In the genomic region with DNA sequence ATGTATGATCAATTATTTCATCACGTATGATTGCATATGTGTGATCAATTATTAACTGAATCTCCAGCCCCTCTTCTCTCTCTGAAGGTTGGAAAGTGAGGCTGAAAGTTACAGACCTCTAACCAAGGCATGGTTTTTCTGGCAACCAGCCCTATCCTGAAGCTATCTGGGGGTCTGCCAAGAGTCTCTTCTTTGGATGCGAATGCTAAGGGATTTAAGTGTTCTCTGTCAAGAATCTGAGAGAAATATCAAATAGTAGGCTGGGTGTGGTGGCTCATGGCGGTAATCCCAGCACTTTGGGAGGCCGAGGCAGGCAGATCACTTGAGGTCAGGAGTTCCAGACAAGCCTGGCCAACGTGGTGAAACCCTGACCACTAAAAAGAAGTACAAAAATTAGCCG, we compare ENCODE assay signal across 13 cellular contexts. TPM values are rescaled to one million over a fixed set of nuclear protein-coding genes. Genes with fewer than 3 reads are reported as not detected.
DNase-seq lines count a peak whose midpoint lies in the region; ATAC-seq and TF ChIP-seq lines count a peak whose summit lies in the region.
"Had no signal": no experiment of that assay in that cellular context is flagged by ENCODE, and none has a peak within 500 bp of the region (broad histone marks: within the 10 kb centered on the region; RNA-seq: fewer than 3 reads in every experiment).

No MANE protein-coding gene starts in this region.

- no peak for DNase-seq in CD8-positive, alpha-beta memory T cell
- DNase-seq in NCI-H226, result peak; percentile 31
- DNase-seq in esophagus muscularis mucosa (ENCODE audit: extremely low spot score), result peak; percentile 92
- no peak for DNase-seq in naive thymus-derived CD8-positive, alpha-beta T cell
- no peak for DNase-seq in GM13977 (ENCODE audit: low spot score)
- DNase-seq in CD8-positive, alpha-beta T cell, result no peak
- DNase-seq in D341Med (ENCODE audit: low spot score), result no peak
- DNase-seq: activated CD8-positive, alpha-beta memory T cell treated with anti-CD3 and anti-CD28 coated beads, Interleukin-2, amount 50 U/mL, for 4 hours; amniotic stem cell; kidney; retina had no signal

- peaks cover 2 to 6% (median 4%) of the 10 kb centered on the region in 5 donors for H3K9me3 Mint-ChIP-seq in CD8-positive, alpha-beta memory T cell
- H3K9me3 Mint-ChIP-seq in naive thymus-derived CD8-positive, alpha-beta T cell, result peaks cover 0 to 7% (median 0%) of the 10 kb centered on the region in 9 donors
- H3K9me3 Mint-ChIP-seq in CD8-positive, alpha-beta T cell, result peaks cover 3% of the 10 kb centered on the region

- no peaks in the 10 kb centered on the region for H3K9me3 ChIP-seq in CD8-positive, alpha-beta memory T cell (ENCODE audit: low read length)
- peaks cover 0 to 7% (median 3%) of the 10 kb centered on the region in 4 donors for H3K9me3 ChIP-seq in esophagus muscularis mucosa
- no peaks in the 10 kb centered on the region for H3K9me3 ChIP-seq in CD8-positive, alpha-beta T cell (ENCODE audit: low read length)

- CTCF ChIA-PET in CD8-positive, alpha-beta memory T cell (lab: Charles Lee), result interaction anchor here (1.8 kb wide), 1 partner anchor 8 kb away, joined by 3 read pairs; a partner anchor contains a TSS
- CTCF ChIA-PET in CD8-positive, alpha-beta T cell (lab: Charles Lee), result interaction anchor here (2.0 kb wide), 1 partner anchor 61 kb away, joined by 4 read pairs; no protein-coding TSS in a partner anchor

- TF ChIP-seq EP300 in esophagus muscularis mucosa (IDR thresholded peaks at IDR 0.05), result no peak

- no peak overlapping the region for H3K4me3 ChIP-seq in CD8-positive, alpha-beta memory T cell (ENCODE audit: low read length)
- no peak overlapping the region for H3K4me3 ChIP-seq in esophagus muscularis mucosa
- no peak overlapping the region for H3K4me3 ChIP-seq in CD8-positive, alpha-beta T cell (ENCODE audit: low read depth, low read length)

- H3K27ac ChIP-seq in CD8-positive, alpha-beta memory T cell (ENCODE audit: low read depth, low read length), result no peak overlapping the region
- peak overlapping the region; percentile 41 to 66 (median 60) for H3K27ac ChIP-seq in esophagus muscularis mucosa (replicated peaks in 1 of 4)
- no peak overlapping the region for H3K27ac ChIP-seq in CD8-positive, alpha-beta T cell (ENCODE audit: low read depth, low read length)

- ATAC-seq in naive thymus-derived CD8-positive, alpha-beta T cell, result no peak
- ATAC-seq in activated CD4-positive, CD25-positive, alpha-beta regulatory T cell treated with anti-CD3 and anti-CD28 coated beads, Interleukin-2, amount 50 U/mL, for 24 hours, result no peak
- ATAC-seq in CD8-positive, alpha-beta T cell, result no peak
- ATAC-seq: SK-N-SH treated with all-trans-retinoic acid at 6 μM for 48 hours had no signal

- H3K4me1 Mint-ChIP-seq in CD8-positive, alpha-beta memory T cell, result peaks cover 72 to 94% (median 89%) of the 10 kb centered on the region in 3 donors
- peaks cover 28 to 80% (median 77%) of the 10 kb centered on the region in 4 donors for H3K4me1 Mint-ChIP-seq in naive thymus-derived CD8-positive, alpha-beta T cell
- peaks cover 72% of the 10 kb centered on the region for H3K4me1 Mint-ChIP-seq in CD8-positive, alpha-beta T cell (ENCODE audit: low read depth)

- TF ChIP-seq CTCF in esophagus muscularis mucosa (IDR thresholded peaks at IDR 0.05), result no peak
- TF ChIP-seq CTCF in GM13977 (IDR thresholded peaks at IDR 0.05; ENCODE audit: extremely low read depth, insufficient read depth, missing control alignments), result no peak
- no peak for TF ChIP-seq CTCF in CD8-positive, alpha-beta T cell (IDR thresholded peaks at IDR 0.05)

- H3K36me3 Mint-ChIP-seq in CD8-positive, alpha-beta memory T cell, result peaks cover 13 to 63% (median 14%) of the 10 kb centered on the region in 3 donors
- H3K36me3 Mint-ChIP-seq in naive thymus-derived CD8-positive, alpha-beta T cell, result peaks cover 6 to 74% (median 9%) of the 10 kb centered on the region in 3 donors
- peaks cover 56% of the 10 kb centered on the region for H3K36me3 Mint-ChIP-seq in CD8-positive, alpha-beta T cell

- peak overlapping the region in 1 of 7 donors; percentile 12 for H3K4me3 Mint-ChIP-seq in CD8-positive, alpha-beta memory T cell
- peak overlapping the region in 2 of 10 donors; percentile 1 to 19 for H3K4me3 Mint-ChIP-seq in naive thymus-derived CD8-positive, alpha-beta T cell
- H3K4me3 Mint-ChIP-seq in CD8-positive, alpha-beta T cell, result no peak overlapping the region

- H3K27ac Mint-ChIP-seq in CD8-positive, alpha-beta memory T cell, result peak overlapping the region in 6 of 8 donors; percentile 2 to 84 (median 46)
- H3K27ac Mint-ChIP-seq in naive thymus-derived CD8-positive, alpha-beta T cell, result peak overlapping the region in 7 of 10 donors; percentile 1 to 63 (median 51)
- H3K27ac Mint-ChIP-seq in CD8-positive, alpha-beta T cell, result no peak overlapping the region

- H3K27me3 Mint-ChIP-seq in CD8-positive, alpha-beta memory T cell, result no peaks in the 10 kb centered on the region
- H3K27me3 Mint-ChIP-seq in naive thymus-derived CD8-positive, alpha-beta T cell, result no peaks in the 10 kb centered on the region
- no peaks in the 10 kb centered on the region for H3K27me3 Mint-ChIP-seq in CD8-positive, alpha-beta T cell (ENCODE audit: low read depth)

- H3K4me1 ChIP-seq in CD8-positive, alpha-beta memory T cell (ENCODE audit: insufficient read depth, low read length), result peaks cover 55% of the 10 kb centered on the region
- peaks cover 48 to 82% (median 73%) of the 10 kb centered on the region in 4 donors for H3K4me1 ChIP-seq in esophagus muscularis mucosa
- H3K4me1 ChIP-seq in CD8-positive, alpha-beta T cell (ENCODE audit: insufficient read depth, low read length), result peaks cover 36% of the 10 kb centered on the region

- H3K27me3 ChIP-seq in CD8-positive, alpha-beta memory T cell (ENCODE audit: insufficient read depth, low read length, poor library complexity, severe bottlenecking), result no peaks in the 10 kb centered on the region
- no peaks in the 10 kb centered on the region for H3K27me3 ChIP-seq in esophagus muscularis mucosa
- H3K27me3 ChIP-seq in CD8-positive, alpha-beta T cell (ENCODE audit: insufficient read depth, low read length), result no peaks in the 10 kb centered on the region

- TF ChIP-seq POLR2A in esophagus muscularis mucosa (IDR thresholded peaks at IDR 0.05; ENCODE audit: low read depth), result no peak

- whole genome bisulfite sequencing in esophagus muscularis mucosa, result 17% methylated on average over 6 of the region's 6 CpGs

- intact Hi-C loops in esophagus muscularis mucosa (cut with DNase I), result no loop called here
- intact Hi-C loops in CD8-positive, alpha-beta T cell (cut with DNase I, micrococcal nuclease), result loop anchor here in 1 of 2 experiments (5.0 kb wide), 1 partner anchor 36 kb away; no protein-coding TSS in a partner anchor

- H3K36me3 ChIP-seq in CD8-positive, alpha-beta memory T cell (ENCODE audit: insufficient read depth, low read length), result peaks cover 10% of the 10 kb centered on the region
- H3K36me3 ChIP-seq in esophagus muscularis mucosa, result peaks cover 0 to 11% (median 1%) of the 10 kb centered on the region in 4 donors
- H3K36me3 ChIP-seq in CD8-positive, alpha-beta T cell (ENCODE audit: insufficient read depth, low read length), result peaks cover 15% of the 10 kb centered on the region

- in situ Hi-C loops in GM13977 (cut with MboI; ENCODE audit: low pct_unique_long_range_greater_than_20kb, low sequenced_read_pairs, unreplicated experiment), result no loop called here

- POLR2A ChIA-PET in CD8-positive, alpha-beta memory T cell (lab: Charles Lee), result no interaction called here
- POLR2A ChIA-PET in naive thymus-derived CD8-positive, alpha-beta T cell (lab: Charles Lee), result no interaction called here
- POLR2A ChIA-PET in CD8-positive, alpha-beta T cell (lab: Charles Lee), result no interaction called here

RNA-seq across cellular contexts. Expression of a gene that starts 8.1 kb away (rescaled TPM):
- total RNA-seq in CD8-positive, alpha-beta memory T cell, result 10 to 100 TPM; 54.1 to 58.2 TPM
- polyA plus RNA-seq in CD8-positive, alpha-beta memory T cell, result 15.8 TPM
- 10 to 100 TPM; 24.7 to 73.1 (median 36.0) TPM for total RNA-seq in esophagus muscularis mucosa
- total RNA-seq in naive thymus-derived CD8-positive, alpha-beta T cell, result 100 to 1,000 TPM; 244 to 254 TPM
- 10 to 100 TPM in 2 of 3 donors, 1 to 10 TPM in 1; 9.5 to 14.3 (median 10.8) TPM for polyA plus RNA-seq in naive thymus-derived CD8-positive, alpha-beta T cell
- total RNA-seq in CD8-positive, alpha-beta T cell, result 100 to 1,000 TPM; 190 to 204 TPM

RNA-seq across cellular contexts. Expression of a gene that starts 17.9 kb away (rescaled TPM):
- 10 to 100 TPM; 80.4 to 80.7 TPM for total RNA-seq in CD8-positive, alpha-beta memory T cell
- 159 TPM for polyA plus RNA-seq in CD8-positive, alpha-beta memory T cell
- total RNA-seq in esophagus muscularis mucosa, result 10 to 100 TPM; 11.1 to 15.6 (median 13.6) TPM
- total RNA-seq in naive thymus-derived CD8-positive, alpha-beta T cell, result 10 to 100 TPM; 39.8 to 43.9 TPM
- 100 to 1,000 TPM; 129 to 136 (median 136) TPM for polyA plus RNA-seq in naive thymus-derived CD8-positive, alpha-beta T cell
- total RNA-seq in CD8-positive, alpha-beta T cell, result 10 to 100 TPM; 55.5 to 59.8 TPM

RNA-seq across cellular contexts. Expression of a gene that starts 26.8 kb away (rescaled TPM):
- total RNA-seq in CD8-positive, alpha-beta memory T cell, result 10 to 100 TPM; 52.6 to 53.6 TPM
- 45.5 TPM for polyA plus RNA-seq in CD8-positive, alpha-beta memory T cell
- 10 to 100 TPM; 52.7 to 62.7 (median 57.9) TPM for total RNA-seq in esophagus muscularis mucosa
- total RNA-seq in naive thymus-derived CD8-positive, alpha-beta T cell, result 10 to 100 TPM; 40.6 to 47.6 TPM
- 10 to 100 TPM; 33.9 to 39.3 (median 38.2) TPM for polyA plus RNA-seq in naive thymus-derived CD8-positive, alpha-beta T cell
- 10 to 100 TPM; 71.3 to 75.2 TPM for total RNA-seq in CD8-positive, alpha-beta T cell

RNA-seq across cellular contexts. Expression of a gene that starts 44.9 kb away (rescaled TPM):
- total RNA-seq in CD8-positive, alpha-beta memory T cell, result under 1 TPM; 0.48 to 0.60 TPM
- not detected for polyA plus RNA-seq in CD8-positive, alpha-beta memory T cell
- total RNA-seq in esophagus muscularis mucosa, result 100 to 1,000 TPM in 2 of 4 donors, 10 to 100 TPM in 2; 75.4 to 137 (median 95.7) TPM
- total RNA-seq in naive thymus-derived CD8-positive, alpha-beta T cell, result under 1 TPM; 0.23 to 0.41 TPM
- not detected for polyA plus RNA-seq in naive thymus-derived CD8-positive, alpha-beta T cell
- total RNA-seq in CD8-positive, alpha-beta T cell, result under 1 TPM; 0.24 to 0.33 TPM

Comparison
In these comparisons a context has a peak if more than half of its experiments do, and no peak if none do; other contexts are left out.
1. DNase-seq: peak in NCI-H226 (single experiment) and esophagus muscularis mucosa (single experiment); none in CD8-positive, alpha-beta memory T cell (0 of 5), naive thymus-derived CD8-positive, alpha-beta T cell (0 of 10), GM13977 (single experiment), CD8-positive, alpha-beta T cell (0 of 7) and D341Med (single experiment).
2. H3K27ac ChIP-seq: peak in esophagus muscularis mucosa (4 of 4); none in CD8-positive, alpha-beta memory T cell (single experiment) and CD8-positive, alpha-beta T cell (single experiment).